ENCODE assay signal across 10 cellular contexts in the genomic region with DNA sequence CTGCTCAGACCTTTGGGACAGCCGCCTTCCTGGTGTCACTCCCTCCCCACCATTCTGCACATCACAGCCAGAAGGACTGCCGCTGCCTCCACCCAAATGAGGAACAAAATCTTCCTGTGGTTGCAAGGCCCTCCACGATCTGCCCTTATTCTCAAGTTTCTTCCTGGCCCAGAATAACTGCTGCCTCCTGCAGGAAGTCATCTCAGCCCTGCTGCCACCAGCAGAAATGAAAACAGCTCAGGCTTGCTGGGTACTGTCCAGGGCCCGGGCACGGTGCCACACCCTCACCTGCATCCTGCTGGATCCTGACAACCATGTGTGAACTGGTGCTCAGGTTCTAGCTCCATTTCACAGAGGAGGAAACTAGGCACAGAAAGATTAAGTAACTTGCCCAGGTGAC. TPM values are rescaled to one million over a fixed set of nuclear protein-coding genes. Genes with fewer than 3 reads are reported as not detected.
DNase-seq lines count a peak whose midpoint lies in the region; ATAC-seq, FAIRE-seq and TF ChIP-seq lines count a peak whose summit lies in the region.
"Had no signal": no experiment of that assay in that cellular context is flagged by ENCODE, and none has a peak within 500 bp of the region (broad histone marks: within the 10 kb centered on the region; RNA-seq: fewer than 3 reads in every experiment).

No MANE protein-coding gene starts in this region.

- no peaks in the 10 kb centered on the region for H3K36me3 ChIP-seq in BLaER1 treated with 17β-estradiol and CSF1 and Interleukin-3, amounts not matched to agents 10 nM and 100 nM
- H3K36me3 ChIP-seq in kidney (ENCODE audit: control insufficient read depth in 1 of 2, insufficient read depth in 2 of 2, low read length in 2 of 2), result peaks cover 0 to 3% of the 10 kb centered on the region in 2 donors

- intact Hi-C loops in kidney (cut with DNase I), result no loop called here

- no peaks in the 10 kb centered on the region for H3K36me3 Mint-ChIP-seq in immature natural killer cell

- TF ChIP-seq CTCF in GM20000 (IDR thresholded peaks at IDR 0.05; ENCODE audit: extremely low read depth, missing control alignments), result no peak
- TF ChIP-seq CTCF in kidney (IDR thresholded peaks at IDR 0.05; ENCODE audit: borderline replicate concordance, extremely low read depth, insufficient read depth), result no peak

- H3K4me1 Mint-ChIP-seq in immature natural killer cell, result no peaks in the 10 kb centered on the region

- H3K4me1 ChIP-seq in BLaER1 treated with 17β-estradiol and CSF1 and Interleukin-3, amounts not matched to agents 10 nM and 100 nM, result peaks cover 35 to 56% (median 46%) of the 10 kb centered on the region in 10 experiments
- peaks cover 3 to 6% of the 10 kb centered on the region in 2 donors for H3K4me1 ChIP-seq in kidney (ENCODE audit: control insufficient read depth in 1 of 2, insufficient read depth in 1 of 2, low read depth in 1 of 2, low read length in 2 of 2)

- ATAC-seq in GM21619 (IDR thresholded peaks at IDR 0.05; ENCODE audit: unreplicated experiment), result no peak
- ATAC-seq in HG03354 (IDR thresholded peaks at IDR 0.05; ENCODE audit: poor library complexity, severe bottlenecking, unreplicated experiment), result no peak
- ATAC-seq: K562 had no signal

- peak overlapping the region in 10 of 11 experiments; percentile 1 to 75 (median 64); a peak in 18 of 22 replicates for H3K27ac ChIP-seq in BLaER1 treated with 17β-estradiol and CSF1 and Interleukin-3, amounts not matched to agents 10 nM and 100 nM
- H3K27ac ChIP-seq in kidney (ENCODE audit: low read depth in 2 of 2, low read length in 2 of 2), result no peak overlapping the region

- peak overlapping the region; percentile 74 to 92 (median 79) for H3K4me2 ChIP-seq in BLaER1 treated with 17β-estradiol and CSF1 and Interleukin-3, amounts not matched to agents 10 nM and 100 nM

- H4K20me1 ChIP-seq in BLaER1 treated with 17β-estradiol and CSF1 and Interleukin-3, amounts not matched to agents 10 nM and 100 nM, result peaks cover 0 to 6% (median 0%) of the 10 kb centered on the region in 11 experiments; a peak in 1 of 22 replicates

- DNase-seq in GM20000 (ENCODE audit: low spot score), result peak; percentile 65
- DNase-seq in SKM-1 treated with dmso at 0.1 percent for 144 hours (lab: John Stamatoyannopoulos, UW; ENCODE audit: unreplicated experiment), result peak; percentile 79
- DNase-seq in kidney, result peak; percentile 81
- no peak for DNase-seq in immature natural killer cell
- DNase-seq in NCI-H82 treated with DMSO at 0.1 percent for 48 hours (lab: John Stamatoyannopoulos, UW; ENCODE audit: unreplicated experiment), result no peak

- peak overlapping the region in 10 of 11 experiments; percentile 3 to 56 (median 38); a peak in 15 of 22 replicates for H3K9ac ChIP-seq in BLaER1 treated with 17β-estradiol and CSF1 and Interleukin-3, amounts not matched to agents 10 nM and 100 nM
- H3K9ac ChIP-seq in kidney (ENCODE audit: low read length in 2 of 2), result no peak overlapping the region

- H3K9me3 ChIP-seq in BLaER1 treated with 17β-estradiol and CSF1 and Interleukin-3, amounts not matched to agents 10 nM and 100 nM (replicated peaks in 1 of 11), result no peaks in the 10 kb centered on the region
- no peaks in the 10 kb centered on the region for H3K9me3 ChIP-seq in kidney (ENCODE audit: control insufficient read depth in 1 of 2, low read length in 2 of 2)

- H3K4me3 ChIP-seq in BLaER1 treated with 17β-estradiol and CSF1 and Interleukin-3, amounts not matched to agents 10 nM and 100 nM, result 0 out of 20 replicates have a peak overlapping the region, but pooled peaks of 1 of the 10 experiments have one; percentile 1
- no peak overlapping the region for H3K4me3 ChIP-seq in kidney (ENCODE audit: low read length in 2 of 2)
- H3K4me3 ChIP-seq: K562 had no signal

- peak overlapping the region in 2 of 6 donors; percentile 8 to 71 for H3K27ac Mint-ChIP-seq in immature natural killer cell

- peaks cover 0 to 2% (median 1%) of the 10 kb centered on the region in 3 donors for H3K27me3 Mint-ChIP-seq in immature natural killer cell (ENCODE audit: low read depth in 3 of 3)

- no peak overlapping the region for H3K4me3 Mint-ChIP-seq in immature natural killer cell

- H3K9me3 Mint-ChIP-seq in immature natural killer cell, result no peaks in the 10 kb centered on the region

- FAIRE-seq in kidney (lab: Jason Lieb, UNC), result no peak
- FAIRE-seq: K562, TTC549 had no signal

- no peaks in the 10 kb centered on the region for H3K27me3 ChIP-seq in BLaER1 treated with 17β-estradiol and CSF1 and Interleukin-3, amounts not matched to agents 10 nM and 100 nM

RNA-seq across cellular contexts. Expression of a gene that starts 2.8 kb away (rescaled TPM):
- total RNA-seq in kidney, result 23.2 TPM
- 42.5 TPM for polyA plus RNA-seq in kidney (ENCODE audit: insufficient read depth, low read depth, low replicate concordance)
- not detected for polyA plus RNA-seq in immature natural killer cell
- total RNA-seq: K562 had no signal
- polyA plus RNA-seq: K562 had no signal

RNA-seq across cellular contexts. Expression of a gene that starts 29.6 kb away (rescaled TPM):
- total RNA-seq in kidney, result 29.7 TPM
- 19.0 TPM for polyA plus RNA-seq in kidney (ENCODE audit: insufficient read depth, low read depth, low replicate concordance)
- polyA plus RNA-seq in immature natural killer cell, result 10 to 100 TPM; 11.8 to 20.8 (median 17.3) TPM

RNA-seq across cellular contexts. Expression of a gene that starts 29.8 kb away (rescaled TPM):
- 7.5 TPM for total RNA-seq in kidney
- polyA plus RNA-seq in kidney (ENCODE audit: insufficient read depth, low read depth, low replicate concordance), result 14.6 TPM
- 1 to 10 TPM; 4.7 to 8.8 (median 5.9) TPM for polyA plus RNA-seq in immature natural killer cell

RNA-seq across cellular contexts. Expression of a gene that starts 47.5 kb away (rescaled TPM):
- 0.22 TPM for total RNA-seq in kidney
- polyA plus RNA-seq in kidney (ENCODE audit: insufficient read depth, low read depth, low replicate concordance) (not detected), immature natural killer cell (under 1 TPM in 1 of 3 donors, not detected in 2; 0.14 TPM)

RNA-seq across cellular contexts. Expression of a gene that starts 55.0 kb away (rescaled TPM):
- 395 TPM for total RNA-seq in kidney
- polyA plus RNA-seq in kidney (ENCODE audit: insufficient read depth, low read depth, low replicate concordance) (418 TPM), immature natural killer cell (10 to 100 TPM; 51.5 to 70.0 (median 69.4) TPM)

Comparison
In these comparisons a context has a peak if more than half of its experiments do, and no peak if none do; other contexts are left out.
1. H3K27ac ChIP-seq: peak in BLaER1 treated with 17β-estradiol and CSF1 and Interleukin-3, amounts not matched to agents 10 nM and 100 nM (10 of 11); none in kidney (0 of 2).
2. H3K9ac ChIP-seq: peak in BLaER1 treated with 17β-estradiol and CSF1 and Interleukin-3, amounts not matched to agents 10 nM and 100 nM (10 of 11); none in kidney (0 of 2).
3. DNase-seq: peak in GM20000 (single experiment), SKM-1 treated with dmso at 0.1 percent for 144 hours (single experiment) and kidney (single experiment); none in immature natural killer cell (0 of 3) and NCI-H82 treated with DMSO at 0.1 percent for 48 hours (single experiment).
4. RNA of a gene that starts 2.8 kb away (polyA plus RNA-seq): 42.5 TPM in kidney (single experiment); not detected in immature natural killer cell; every median in the first group is over 10 times any median in the second.